ENCODE assay signal across 2 cellular contexts in genomic region chr1:16248007-16248436, GRCh38.
TF ChIP-seq lines count a peak whose summit lies in the region.

No MANE protein-coding gene starts in this region.

TF ChIP-seq in liver, 16 proteins besides CTCF, POLR2A, EP300 and RAD21:
- TF ChIP-seq ATF3 (IDR thresholded peaks at IDR 0.05) (no peak), EGR1 (IDR thresholded peaks at IDR 0.05; ENCODE audit: low read depth in 2 of 2) (no peak), REST (IDR thresholded peaks at IDR 0.05) (no peak), ZBTB33 (IDR thresholded peaks at IDR 0.05) (no peak), TAF1 (conservative IDR thresholded peaks at IDR 0.05) (no peak), NR2F2 (IDR thresholded peaks at IDR 0.05) (no peak), JUND (IDR thresholded peaks at IDR 0.05) (no peak), SP1 (IDR thresholded peaks at IDR 0.05) (no peak), HNF4G (IDR thresholded peaks at IDR 0.05) (no peak), FOXA2 (IDR thresholded peaks at IDR 0.05) (no peak), RXRA (IDR thresholded peaks at IDR 0.05) (no peak), GABPA (IDR thresholded peaks at IDR 0.05 in 1 of 2, conservative IDR thresholded peaks at IDR 0.05 in 1 of 2) (no peak)
- TF ChIP-seq, protein P1, sequence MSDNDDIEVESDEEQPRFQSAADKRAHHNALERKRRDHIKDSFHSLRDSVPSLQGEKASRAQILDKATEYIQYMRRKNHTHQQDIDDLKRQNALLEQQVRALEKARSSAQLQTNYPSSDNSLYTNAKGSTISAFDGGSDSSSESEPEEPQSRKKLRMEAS (IDR thresholded peaks at IDR 0.05) = no peak

TF ChIP-seq in HepG2, 621 proteins besides CTCF, POLR2A, EP300 and RAD21:
- TF ChIP-seq ZNF10 (CRISPR knock-in tag; IDR thresholded peaks at IDR 0.05; ENCODE audit: borderline replicate concordance, low read depth) (no peak), TFDP2 (CRISPR knock-in tag; IDR thresholded peaks at IDR 0.05) (no peak), ZNF672 (CRISPR knock-in tag; IDR thresholded peaks at IDR 0.05) (no peak), ZNF616 (CRISPR knock-in tag; IDR thresholded peaks at IDR 0.05; ENCODE audit: low read depth) (no peak)
- TF ChIP-seq, protein P1 (IDR thresholded peaks at IDR 0.05) = no peak
TF ChIP-seq in HepG2: peak in this region for 0.
